Comparison of ENCODE assay signal across 11 cellular contexts in the genomic region with DNA sequence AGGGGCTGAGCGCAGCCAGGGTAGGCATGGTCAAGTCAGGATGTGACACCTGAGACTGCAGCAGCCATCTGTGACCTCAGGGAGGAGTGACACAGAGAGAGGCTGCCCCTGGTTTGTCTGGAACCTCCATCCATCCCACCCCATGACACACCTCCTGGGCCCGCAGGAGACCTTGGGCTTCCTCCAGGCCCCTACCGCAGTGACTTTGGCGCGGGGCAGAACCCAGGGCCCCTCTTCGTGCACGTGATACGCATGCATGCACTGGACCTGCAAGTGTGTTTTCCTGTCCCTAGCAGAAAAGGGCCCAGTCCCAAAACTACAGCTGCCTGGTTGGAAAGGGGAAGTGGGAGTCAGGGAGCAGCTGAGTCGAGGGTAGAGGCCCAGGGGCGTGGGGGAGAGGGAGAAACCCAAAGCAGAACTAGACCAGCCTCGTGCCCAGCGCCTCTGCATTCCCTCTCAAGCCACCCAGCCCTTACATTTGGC. TPM values are rescaled to one million over a fixed set of nuclear protein-coding genes. Genes with fewer than 3 reads are reported as not detected.
DNase-seq lines count a peak whose midpoint lies in the region; ATAC-seq, FAIRE-seq and TF ChIP-seq lines count a peak whose summit lies in the region.
"Had no signal": no experiment of that assay in that cellular context is flagged by ENCODE, and none has a peak within 500 bp of the region (broad histone marks: within the 10 kb centered on the region; RNA-seq: fewer than 3 reads in every experiment).

No MANE protein-coding gene starts in this region.

- H3K27me3 ChIP-seq in HL-60 (ENCODE audit: insufficient read depth, poor library complexity, severe bottlenecking) (no peaks in the 10 kb centered on the region), GM12878 (replicated peaks in 1 of 2; ENCODE audit: control insufficient read depth in 2 of 2, insufficient read depth in 2 of 2, low read length in 1 of 2) (no peaks in the 10 kb centered on the region)
- H3K27me3 ChIP-seq: cardiac muscle cell had no signal

- H3K4me3 ChIP-seq in HL-60 (replicated peaks; ENCODE audit: insufficient read depth, low read length) (no peak overlapping the region), GM12878 (no peak overlapping the region)
- H3K4me3 ChIP-seq: cardiac muscle cell had no signal

- H3K79me2 ChIP-seq in GM12878 (ENCODE audit: control insufficient read depth, insufficient read depth, low read length) = no peaks in the 10 kb centered on the region

- no TSS peak for BruUV-seq in GM12878 (replicated peaks; lab: Mats Ljungman, UMichigan)

- TF ChIP-seq CTCF in HL-60 (IDR thresholded peaks at IDR 0.05; ENCODE audit: insufficient read depth, low read length) (no peak), GM12878 (IDR thresholded peaks at IDR 0.05 in 2 of 3, conservative IDR thresholded peaks at IDR 0.05 in 1 of 3; ENCODE audit: control insufficient read depth in 2 of 3, extremely low read depth in 1 of 3, insufficient read depth in 1 of 3, low read depth in 3 of 3, low read length in 3 of 3) (no peak), type B pancreatic cell (conservative IDR thresholded peaks at IDR 0.05) (no peak)

- CTCF ChIA-PET in GM12878 (lab: Yijun Ruan, JAX) = interaction anchor here (0.6 to 10.5 kb wide), 4 partner anchors 7 to 1293 kb away, joined by 3 to 181 read pairs (median 92); partner anchors contain the start of gene CYTH4

- RAD21 ChIA-PET in GM12878 (lab: Charles Lee; ENCODE audit: unreplicated experiment) = interaction anchor here (1.6 to 1.7 kb wide), 2 partner anchors 18 to 32 kb away, joined by 3 read pairs; no protein-coding TSS in a partner anchor

- intact Hi-C loops in GM12878 (cut with micrococcal nuclease; ENCODE audit: unreplicated experiment) = no loop called here

- no peak overlapping the region for H3K9ac ChIP-seq in GM12878 (ENCODE audit: control insufficient read depth, insufficient read depth, low read length)

- POLR2A ChIA-PET in GM12878 (lab: Charles Lee) = interaction anchor here (1.0 to 1.3 kb wide), 2 partner anchors 8 to 36 kb away, joined by 3 read pairs; partner anchors contain the start of gene CYTH4

- FAIRE-seq in GM12878 (lab: Jason Lieb, UNC) (no peak), HTR-8/SVneo (lab: Jason Lieb, UNC) (no peak)

- no peak for TF ChIP-seq RAD21 in GM12878 (IDR thresholded peaks at IDR 0.05; ENCODE audit: insufficient read depth, low read depth, low read length)

- no peaks in the 10 kb centered on the region for H3K27me3 Mint-ChIP-seq in natural killer cell treated with Interleukin-12 subunit alpha and Interleukin-12 subunit beta and Interleukin-15 and Interleukin-18, amount 100 ng/mL, for 72 hours
- H3K27me3 Mint-ChIP-seq in type B pancreatic cell = peaks cover 25% of the 10 kb centered on the region

- no peaks in the 10 kb centered on the region for H3K36me3 Mint-ChIP-seq in natural killer cell treated with Interleukin-12 subunit alpha and Interleukin-12 subunit beta and Interleukin-15 and Interleukin-18, amount 100 ng/mL, for 72 hours
- no peaks in the 10 kb centered on the region for H3K36me3 Mint-ChIP-seq in type B pancreatic cell

- H2AFZ ChIP-seq in GM12878 (ENCODE audit: control insufficient read depth, low read depth, low read length) = no peak overlapping the region; the same call in 1 of the 2 replicates

- 6% methylated on average over 12 of the region's 12 CpGs for WGBS in GM12878 (ENCODE audit: insufficient coverage, insufficient replicate concordance, low lambda C conversion rate, missing lambda C conversion rate)

- H3K4me3 Mint-ChIP-seq in natural killer cell treated with Interleukin-12 subunit alpha and Interleukin-12 subunit beta and Interleukin-15 and Interleukin-18, amount 100 ng/mL, for 72 hours = peak overlapping the region; percentile 58
- no peak overlapping the region for H3K4me3 Mint-ChIP-seq in type B pancreatic cell
- H3K4me3 Mint-ChIP-seq: nephron had no signal

- no peaks in the 10 kb centered on the region for H4K20me1 ChIP-seq in GM12878 (ENCODE audit: control insufficient read depth, insufficient read depth)

- H3K9me3 ChIP-seq in GM12878 (replicated peaks; ENCODE audit: control insufficient read depth, insufficient read depth, low read length) = no peaks in the 10 kb centered on the region

- H3K4me1 Mint-ChIP-seq in natural killer cell treated with Interleukin-12 subunit alpha and Interleukin-12 subunit beta and Interleukin-15 and Interleukin-18, amount 100 ng/mL, for 72 hours (ENCODE audit: low read depth in 2 of 2) = peaks cover 55 to 66% of the 10 kb centered on the region in 2 donors
- H3K4me1 Mint-ChIP-seq in type B pancreatic cell (ENCODE audit: unreplicated experiment) = peaks cover 4% of the 10 kb centered on the region

- peak overlapping the region; percentile 17 for H3K4me2 ChIP-seq in GM12878 (ENCODE audit: control insufficient read depth, insufficient read depth)

- peaks cover 27% of the 10 kb centered on the region for H3K4me1 ChIP-seq in GM12878 (ENCODE audit: control insufficient read depth, insufficient read depth, low read length)

- peak; percentile 56 for DNase-seq in GDM1 (lab: John Stamatoyannopoulos, UW)
- DNase-seq in HL-60 (ENCODE audit: low read depth in 1 of 2, low spot score in 1 of 2) = peak; percentile 93 to 95
- no peak for DNase-seq in GM12878 (ENCODE audit: low read depth, low spot score)
- DNase-seq in natural killer cell treated with Interleukin-12 subunit alpha and Interleukin-12 subunit beta and Interleukin-15 and Interleukin-18, amount 100 ng/mL, for 72 hours (ENCODE audit: low spot score) = peak; percentile 45
- DNase-seq in type B pancreatic cell (ENCODE audit: extremely low spot score, unreplicated experiment) = no peak
- DNase-seq in COR-L47 (lab: John Stamatoyannopoulos, UW) = no peak
- DNase-seq in HTR-8/SVneo (ENCODE audit: insufficient read length, low spot score) = no peak

- peak overlapping the region; percentile 70 for H3K27ac ChIP-seq in HL-60 (replicated peaks)
- H3K27ac ChIP-seq in GM12878 (ENCODE audit: control insufficient read depth, insufficient read depth) = peak overlapping the region; percentile 22; the same call in 1 of the 2 replicates
- H3K27ac ChIP-seq: cardiac muscle cell had no signal

- in situ Hi-C loops in GM12878 (cut with MboI) = no loop called here

- SMC1A ChIA-PET in GM12878 (lab: Charles Lee; ENCODE audit: uncharacterized antibody, unreplicated experiment) = interaction anchor here (1.3 to 1.6 kb wide), 3 partner anchors 9 to 39 kb away, joined by 3 to 6 read pairs (median 5); partner anchors contain the start of gene RAC2

- ATAC-seq in GM12878 (peak; percentile 91), GM21825 (IDR thresholded peaks at IDR 0.05; ENCODE audit: unreplicated experiment) (no peak)
- ATAC-seq in natural killer cell treated with Interleukin-12 subunit alpha and Interleukin-12 subunit beta and Interleukin-15 and Interleukin-18, amount 100 ng/mL, for 72 hours = peak in 1 of 2 donors; percentile 54
- ATAC-seq: Panc1 had no signal

- no peak for TF ChIP-seq POLR2A in GM12878 (IDR thresholded peaks at IDR 0.05; ENCODE audit: low read depth, low read length)

- H3K36me3 ChIP-seq in GM12878 (ENCODE audit: control insufficient read depth in 2 of 2, insufficient read depth in 2 of 2, low read length in 1 of 2) = no peaks in the 10 kb centered on the region
- H3K36me3 ChIP-seq: cardiac muscle cell had no signal

- peak overlapping the region; percentile 54 to 75 for H3K27ac Mint-ChIP-seq in natural killer cell treated with Interleukin-12 subunit alpha and Interleukin-12 subunit beta and Interleukin-15 and Interleukin-18, amount 100 ng/mL, for 72 hours
- no peak overlapping the region for H3K27ac Mint-ChIP-seq in type B pancreatic cell
- H3K27ac Mint-ChIP-seq: nephron had no signal

- no peaks in the 10 kb centered on the region for H3K9me3 Mint-ChIP-seq in natural killer cell treated with Interleukin-12 subunit alpha and Interleukin-12 subunit beta and Interleukin-15 and Interleukin-18, amount 100 ng/mL, for 72 hours
- no peaks in the 10 kb centered on the region for H3K9me3 Mint-ChIP-seq in type B pancreatic cell
- H3K9me3 Mint-ChIP-seq: nephron had no signal

- peak in 1 of 2 experiments; percentile 46; a peak in 1 of 4 replicates for TF ChIP-seq EP300 in GM12878 (IDR thresholded peaks at IDR 0.05; ENCODE audit: borderline replicate concordance in 1 of 2, control insufficient read depth in 1 of 2, low read depth in 2 of 2, low read length in 2 of 2)

RNA-seq across cellular contexts. Expression of gene CYTH4, which starts 7.9 kb away (rescaled TPM):
- total RNA-seq in GM12878 (2013; cell fraction: nucleolus; rRNA removed) = 94.2 and 114 TPM in 2 replicates
- total RNA-seq in GM12878 (2014; rRNA removed) (23.2 TPM in 2 replicates), GM12878 (2014; rRNA removed; fragmentation: Illumina TruSeq; extraction: Trizol) (17.2 and 18.3 TPM in 2 replicates), GM12878 (2021) (25.8 and 26.0 TPM in 2 replicates), type B pancreatic cell (ENCODE audit: low replicate concordance) (not detected in 2 replicates)
- 7.0 TPM for polyA plus RNA-seq in GM12878 (2011; ENCODE audit: low read depth)
- polyA plus RNA-seq in GM12878 (2011; rRNA removed) (19.4 and 24.1 TPM in 2 replicates), GM12878 (2014; fragmentation: Illumina TruSeq; extraction: Trizol) (9.1 and 16.6 TPM in 2 replicates), GM12878 (2014; fragmentation: Nextera tagmentation; extraction: Ambion mirVana) (1 to 10 TPM; 1.5 to 1.8 TPM), GM12878 (2014; rRNA removed) (23.6 and 27.3 TPM in 2 replicates), GM12878 (2016; fragmentation: Nextera tagmentation; extraction: Ambion mirVana) (10 to 100 TPM; 12.4 TPM)
- 22.7 and 30.1 TPM in 2 replicates for polyA plus RNA-seq in GM12878 (2011; cell fraction: cytosol; rRNA removed)
- polyA plus RNA-seq in GM12878 (2011; cell fraction: nucleus; rRNA removed) = 148 and 167 TPM in 2 replicates
- 15.7 and 21.2 TPM in 2 replicates for polyA plus RNA-seq in GM12878 (2012)
- polyA minus RNA-seq in GM12878 (2011; rRNA and poly(A)+ RNA removed) = 14.9 and 23.6 TPM in 2 replicates
- polyA minus RNA-seq in GM12878 (2011; cell fraction: cytosol; rRNA and poly(A)+ RNA removed) = 5.5 and 6.7 TPM in 2 replicates
- 23.1 and 31.4 TPM in 2 replicates for polyA minus RNA-seq in GM12878 (2011; cell fraction: nucleus; rRNA and poly(A)+ RNA removed)
- 10 to 100 TPM; 36.0 to 41.1 TPM for total RNA-seq in natural killer cell treated with Interleukin-12 subunit alpha and Interleukin-12 subunit beta and Interleukin-15 and Interleukin-18, amount 100 ng/mL, for 72 hours
- total RNA-seq: cardiac muscle cell had no signal
- polyA plus RNA-seq: cardiac muscle cell had no signal

RNA-seq across cellular contexts. Expression of gene RAC2, which starts 30.4 kb away (rescaled TPM):
- total RNA-seq in GM12878 (2013; cell fraction: nucleolus; rRNA removed) = 143 and 150 TPM in 2 replicates
- total RNA-seq in GM12878 (2014; rRNA removed) (251 and 282 TPM in 2 replicates), GM12878 (2014; rRNA removed; fragmentation: Illumina TruSeq; extraction: Trizol) (135 and 149 TPM in 2 replicates), GM12878 (2021) (382 and 386 TPM in 2 replicates), type B pancreatic cell (ENCODE audit: low replicate concordance) (0.24 and 1.2 TPM in 2 replicates)
- polyA plus RNA-seq in GM12878 (2011; ENCODE audit: low read depth) = 314 TPM
- polyA plus RNA-seq in GM12878 (2011; rRNA removed) (84.4 and 296 TPM in 2 replicates), GM12878 (2014; fragmentation: Illumina TruSeq; extraction: Trizol) (166 and 339 TPM in 2 replicates), GM12878 (2014; fragmentation: Nextera tagmentation; extraction: Ambion mirVana) (100 to 1,000 TPM; 102 to 108 TPM), GM12878 (2014; rRNA removed) (313 and 369 TPM in 2 replicates), GM12878 (2016; fragmentation: Nextera tagmentation; extraction: Ambion mirVana) (100 to 1,000 TPM; 320 to 330 TPM)
- 317 and 416 TPM in 2 replicates for polyA plus RNA-seq in GM12878 (2011; cell fraction: cytosol; rRNA removed)
- polyA plus RNA-seq in GM12878 (2011; cell fraction: nucleus; rRNA removed) = 561 and 566 TPM in 2 replicates
- 512 and 607 TPM in 2 replicates for polyA plus RNA-seq in GM12878 (2012)
- 200 and 233 TPM in 2 replicates for polyA minus RNA-seq in GM12878 (2011; rRNA and poly(A)+ RNA removed)
- polyA minus RNA-seq in GM12878 (2011; cell fraction: cytosol; rRNA and poly(A)+ RNA removed) = 155 and 158 TPM in 2 replicates
- 185 and 303 TPM in 2 replicates for polyA minus RNA-seq in GM12878 (2011; cell fraction: nucleus; rRNA and poly(A)+ RNA removed)
- 1,000 to 10,000 TPM in 1 of 2 donors, 100 to 1,000 TPM in 1; 666 to 1,078 TPM for total RNA-seq in natural killer cell treated with Interleukin-12 subunit alpha and Interleukin-12 subunit beta and Interleukin-15 and Interleukin-18, amount 100 ng/mL, for 72 hours

Comparison
In these comparisons a context has a peak if more than half of its experiments do, and no peak if none do; other contexts are left out.
1. DNase-seq: peak in GDM1 (single experiment), HL-60 (2 of 2) and natural killer cell treated with Interleukin-12 subunit alpha and Interleukin-12 subunit beta and Interleukin-15 and Interleukin-18, amount 100 ng/mL, for 72 hours (single experiment); none in GM12878 (single experiment), type B pancreatic cell (single experiment), COR-L47 (single experiment) and HTR-8/SVneo (single experiment).
2. RNA of gene CYTH4, which starts 7.9 kb away (total RNA-seq): 36.0 to 41.1 TPM in natural killer cell treated with Interleukin-12 subunit alpha and Interleukin-12 subunit beta and Interleukin-15 and Interleukin-18, amount 100 ng/mL, for 72 hours and 17.2 to 114 TPM in GM12878; not detected in type B pancreatic cell; every median in the first group is over 10 times any median in the second.
3. RNA of gene RAC2, which starts 30.4 kb away (total RNA-seq): 666 to 1,078 TPM in natural killer cell treated with Interleukin-12 subunit alpha and Interleukin-12 subunit beta and Interleukin-15 and Interleukin-18, amount 100 ng/mL, for 72 hours and 135 to 386 TPM in GM12878; 0.24 to 1.2 TPM in type B pancreatic cell; every median in the first group is over 10 times any median in the second.